ENCODE assay signal across 23 cellular contexts in the genomic region with DNA sequence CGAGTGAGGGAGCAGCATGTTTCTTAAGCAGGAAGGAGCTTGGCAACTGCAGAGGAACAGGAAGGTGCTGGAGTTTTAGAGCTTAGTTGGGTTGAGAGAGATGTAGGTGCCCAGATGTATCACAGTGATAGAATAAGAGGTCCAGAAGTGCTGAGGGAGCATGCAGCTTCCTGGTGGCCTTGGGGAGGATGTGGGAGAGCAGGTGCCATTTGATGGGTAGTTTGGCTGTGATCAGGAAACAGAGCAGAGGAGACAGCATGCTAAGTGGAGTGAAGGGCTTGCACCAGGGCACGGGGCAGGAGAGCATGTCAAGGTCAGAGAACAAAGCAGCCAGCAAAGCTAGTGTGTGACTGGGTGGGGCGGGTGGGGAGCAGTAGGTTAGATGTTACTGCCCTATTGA.
DNase-seq lines count a peak whose midpoint lies in the region; ATAC-seq lines count a peak whose summit lies in the region.
"Had no signal": no experiment of that assay in that cellular context is flagged by ENCODE, and none has a peak within 500 bp of the region (broad histone marks: within the 10 kb centered on the region; RNA-seq: fewer than 3 reads in every experiment).

No MANE protein-coding gene starts in this region.

- H3K4me1 Mint-ChIP-seq in stimulated activated naive CD8-positive, alpha-beta T cell treated with anti-CD3 and anti-CD28 coated beads, Interleukin-15, amount 100 ng/mL, for 72 hours, result peaks cover 11% of the 10 kb centered on the region
- peaks cover 18% of the 10 kb centered on the region for H3K4me1 Mint-ChIP-seq in central memory CD8-positive, alpha-beta T cell

- no peaks in the 10 kb centered on the region for H3K27me3 Mint-ChIP-seq in stimulated activated naive CD8-positive, alpha-beta T cell treated with anti-CD3 and anti-CD28 coated beads, Interleukin-15, amount 100 ng/mL, for 72 hours
- no peaks in the 10 kb centered on the region for H3K27me3 Mint-ChIP-seq in central memory CD8-positive, alpha-beta T cell

- H3K4me3 Mint-ChIP-seq in stimulated activated naive CD8-positive, alpha-beta T cell treated with anti-CD3 and anti-CD28 coated beads, Interleukin-15, amount 100 ng/mL, for 72 hours, result no peak overlapping the region
- H3K4me3 Mint-ChIP-seq in central memory CD8-positive, alpha-beta T cell, result peak overlapping the region; percentile 2

- peak; percentile 12 for DNase-seq in NCI-H2171 treated with DMSO at 0.1 percent for 48 hours (lab: John Stamatoyannopoulos, UW)
- no peak for DNase-seq in NCI-H2171 (lab: John Stamatoyannopoulos, UW)
- DNase-seq in stimulated activated naive CD8-positive, alpha-beta T cell treated with anti-CD3 and anti-CD28 coated beads, Interleukin-15, amount 100 ng/mL, for 72 hours, result no peak
- no peak for DNase-seq in stimulated activated naive CD8-positive, alpha-beta T cell treated with anti-CD3 and anti-CD28 coated beads, Interleukin-15, Interleukin-2, amounts not matched to agents 100 U/mL and 50 U/mL, for 24 hours
- no peak for DNase-seq in central memory CD8-positive, alpha-beta T cell (ENCODE audit: low spot score in 2 of 2)
- DNase-seq in RPMI8226, result no peak
- DNase-seq: activated CD4-positive, alpha-beta T cell treated with anti-CD3 and anti-CD28 coated beads for 4 hours; activated effector memory CD4-positive, alpha-beta T cell treated with Interleukin-2 at 50 U/mL for 16 hours; amygdala; BE2C; dermis blood vessel endothelial cell; glutamatergic neuron; mesenchymal stem cell; NCI-H1694; NCI-H2227 treated with DMSO at 0.1 percent for 48 hours; OCI-M1; pancreas; right cardiac atrium; SHP77 treated with DMSO at 0.1 percent for 48 hours had no signal

- peak; percentile 33 for ATAC-seq in stimulated activated naive CD8-positive, alpha-beta T cell treated with anti-CD3 and anti-CD28 coated beads, Interleukin-15, amount 100 ng/mL, for 72 hours
- ATAC-seq in stimulated activated naive CD8-positive, alpha-beta T cell treated with anti-CD3 and anti-CD28 coated beads, Interleukin-15, Interleukin-2, amounts not matched to agents 100 U/mL and 50 U/mL, for 24 hours, result no peak
- ATAC-seq in central memory CD8-positive, alpha-beta T cell (replicated peaks; ENCODE audit: extremely low read depth, poor library complexity, severe bottlenecking), result no peak
- ATAC-seq in HG03342 (IDR thresholded peaks at IDR 0.05; ENCODE audit: unreplicated experiment) (no peak), HG03460 (IDR thresholded peaks at IDR 0.05; ENCODE audit: unreplicated experiment) (no peak)
- ATAC-seq: A549, K562, pancreas had no signal

- peaks cover 8% of the 10 kb centered on the region for H3K36me3 Mint-ChIP-seq in central memory CD8-positive, alpha-beta T cell (ENCODE audit: insufficient read depth)

- peak overlapping the region in 1 of 2 donors; percentile 3 for H3K27ac Mint-ChIP-seq in stimulated activated naive CD8-positive, alpha-beta T cell treated with anti-CD3 and anti-CD28 coated beads, Interleukin-15, amount 100 ng/mL, for 72 hours
- H3K27ac Mint-ChIP-seq in central memory CD8-positive, alpha-beta T cell (ENCODE audit: low read depth), result peak overlapping the region; percentile 1

- H3K9me3 Mint-ChIP-seq in stimulated activated naive CD8-positive, alpha-beta T cell treated with anti-CD3 and anti-CD28 coated beads, Interleukin-15, amount 100 ng/mL, for 72 hours, result no peaks in the 10 kb centered on the region
- H3K9me3 Mint-ChIP-seq in central memory CD8-positive, alpha-beta T cell, result no peaks in the 10 kb centered on the region
